Comparison of ENCODE assay signal across 31 cellular contexts in genomic region chr3:25653322-25653721, GRCh38. TPM values are rescaled to one million over a fixed set of nuclear protein-coding genes. Genes with fewer than 3 reads are reported as not detected.
A peak's percentile ranks its signal among the peaks of the same experiment; 100 is the strongest.
DNase-seq lines count a peak whose midpoint lies in the region; ATAC-seq and TF ChIP-seq lines count a peak whose summit lies in the region.
"Had no signal": no experiment of that assay in that cellular context is flagged by ENCODE, and none has a peak within 500 bp of the region (broad histone marks: within the 10 kb centered on the region; RNA-seq: fewer than 3 reads in every experiment).

No MANE protein-coding gene starts in this region.

- H3K27me3 Mint-ChIP-seq in activated naive CD4-positive, alpha-beta T cell treated with anti-CD3 and anti-CD28 coated beads for 36 hours (ENCODE audit: low read depth): no peaks in the 10 kb centered on the region
- H3K27me3 Mint-ChIP-seq in GM23338 (ENCODE audit: insufficient read depth, low read depth, poor library complexity): no peaks in the 10 kb centered on the region
- H3K27me3 Mint-ChIP-seq in effector memory CD8-positive, alpha-beta T cell: no peaks in the 10 kb centered on the region
- H3K27me3 Mint-ChIP-seq: activated CD8-positive, alpha-beta memory T cell treated with anti-CD3 and anti-CD28 coated beads, Interleukin-2, amount 10 ng/mL, durations not matched to agents 7 days and 5 days; stimulated activated naive CD8-positive, alpha-beta T cell treated with anti-CD3 and anti-CD28 coated beads, Interleukin-15, Interleukin-2, amounts not matched to agents 100 ng/mL and 50 ng/mL, for 24 hours had no signal

- H3K4me3 Mint-ChIP-seq in activated naive CD4-positive, alpha-beta T cell treated with anti-CD3 and anti-CD28 coated beads for 36 hours: no peak overlapping the region
- H3K4me3 Mint-ChIP-seq in GM23338: no peak overlapping the region; the same call in 2 of the 3 replicates
- H3K4me3 Mint-ChIP-seq in effector memory CD8-positive, alpha-beta T cell: peak overlapping the region; percentile 25 to 52
- H3K4me3 Mint-ChIP-seq: activated CD8-positive, alpha-beta memory T cell treated with anti-CD3 and anti-CD28 coated beads, Interleukin-2, amount 10 ng/mL, durations not matched to agents 7 days and 5 days; activated T-helper 1 cell treated with anti-CD3 and anti-CD28 coated beads, Interleukin-12 subunit alpha, Interleukin-12 subunit beta, Interleukin-2, Interleukin-4 antibody, amounts not matched to agents 30 ng/mL and 10 ng/mL and 1 ng/mL, durations not matched to agents 14 hours and 24 hours and 36 hours; stimulated activated naive CD8-positive, alpha-beta T cell treated with anti-CD3 and anti-CD28 coated beads, Interleukin-15, Interleukin-2, amounts not matched to agents 100 ng/mL and 50 ng/mL, for 24 hours had no signal

- peaks cover 100% of the 10 kb centered on the region for H3K79me2 ChIP-seq in GM23338 (replicated peaks; ENCODE audit: insufficient read depth)

- peaks cover 18% of the 10 kb centered on the region for H3K36me3 Mint-ChIP-seq in activated naive CD4-positive, alpha-beta T cell treated with anti-CD3 and anti-CD28 coated beads for 36 hours (ENCODE audit: low read depth)
- H3K36me3 Mint-ChIP-seq in GM23338 (ENCODE audit: low read depth): peaks cover 20% of the 10 kb centered on the region
- H3K36me3 Mint-ChIP-seq in effector memory CD8-positive, alpha-beta T cell (ENCODE audit: insufficient read depth): peaks cover 16% of the 10 kb centered on the region

- TF ChIP-seq CTCF in GM23338 (conservative IDR thresholded peaks at IDR 0.05; ENCODE audit: low read depth in 2 of 2): no peak

- H3K36me3 ChIP-seq in GM23338 (ENCODE audit: insufficient read depth): no peaks in the 10 kb centered on the region
- H3K36me3 ChIP-seq in skeletal muscle satellite cell (ENCODE audit: insufficient read depth, low read length): no peaks in the 10 kb centered on the region
- H3K36me3 ChIP-seq: SJCRH30 had no signal

- H3K27ac ChIP-seq in GM23338 (ENCODE audit: low read depth): no peak overlapping the region
- H3K27ac ChIP-seq: A549, hepatocyte, SJCRH30, testis had no signal

- CTCF ChIA-PET in activated naive CD4-positive, alpha-beta T cell treated with anti-CD3 and anti-CD28 coated beads for 36 hours (lab: Charles Lee): interaction anchor here (0.5 kb wide), 1 partner anchor 9 kb away, joined by 3 read pairs; no protein-coding TSS in a partner anchor

- peak overlapping the region; percentile 6 for H3K27ac Mint-ChIP-seq in activated naive CD4-positive, alpha-beta T cell treated with anti-CD3 and anti-CD28 coated beads for 36 hours
- H3K27ac Mint-ChIP-seq in GM23338: peak overlapping the region; percentile 83
- peak overlapping the region; percentile 13 to 29 for H3K27ac Mint-ChIP-seq in effector memory CD8-positive, alpha-beta T cell
- H3K27ac Mint-ChIP-seq: activated CD8-positive, alpha-beta memory T cell treated with anti-CD3 and anti-CD28 coated beads, Interleukin-2, amount 10 ng/mL, durations not matched to agents 7 days and 5 days; activated naive CD4-positive, alpha-beta T cell treated with anti-CD3 and anti-CD28 coated beads, Interleukin-2, amount 50 U/mL, for 72 hours; activated T-helper 1 cell treated with anti-CD3 and anti-CD28 coated beads, Interleukin-12 subunit alpha, Interleukin-12 subunit beta, Interleukin-2, Interleukin-4 antibody, amounts not matched to agents 30 ng/mL and 10 ng/mL and 1 ng/mL, durations not matched to agents 14 hours and 24 hours and 36 hours had no signal

- H3K9ac ChIP-seq in skeletal muscle satellite cell (ENCODE audit: low read depth, low read length): no peak overlapping the region

- no peaks in the 10 kb centered on the region for H3F3A ChIP-seq in GM23338 (replicated peaks; ENCODE audit: low read depth)

- H3K9me2 ChIP-seq in GM23338 (ENCODE audit: insufficient read depth): no peaks in the 10 kb centered on the region

- intact Hi-C loops in activated naive CD4-positive, alpha-beta T cell treated with anti-CD3 and anti-CD28 coated beads for 36 hours (cut with micrococcal nuclease): no loop called here

- peaks cover 22% of the 10 kb centered on the region for H3K9me3 Mint-ChIP-seq in activated naive CD4-positive, alpha-beta T cell treated with anti-CD3 and anti-CD28 coated beads for 36 hours
- peaks cover 15% of the 10 kb centered on the region for H3K9me3 Mint-ChIP-seq in GM23338
- H3K9me3 Mint-ChIP-seq in effector memory CD8-positive, alpha-beta T cell: peaks cover 4 to 7% of the 10 kb centered on the region in 2 donors

- H3K4me2 ChIP-seq in GM23338 (peak overlapping the region; percentile 17; the same call in 1 of the 2 replicates), skeletal muscle satellite cell (ENCODE audit: low read length) (peak overlapping the region; percentile 38)
- H3K4me2 ChIP-seq: A549, hepatocyte had no signal

- peaks cover 67% of the 10 kb centered on the region for H3K4me1 Mint-ChIP-seq in activated naive CD4-positive, alpha-beta T cell treated with anti-CD3 and anti-CD28 coated beads for 36 hours (ENCODE audit: low read depth)
- peaks cover 40% of the 10 kb centered on the region for H3K4me1 Mint-ChIP-seq in GM23338
- peaks cover 43 to 66% of the 10 kb centered on the region in 2 donors for H3K4me1 Mint-ChIP-seq in effector memory CD8-positive, alpha-beta T cell (ENCODE audit: low read depth in 2 of 2)

- H3K27me3 ChIP-seq in GM23338 (ENCODE audit: insufficient read depth) (no peaks in the 10 kb centered on the region), skeletal muscle satellite cell (ENCODE audit: control insufficient read depth, insufficient read depth, low read length) (no peaks in the 10 kb centered on the region)
- H3K27me3 ChIP-seq: hepatocyte, SJCRH30, testis had no signal

- no peak overlapping the region for H3K4me3 ChIP-seq in GM23338
- no peak overlapping the region for H3K4me3 ChIP-seq in skeletal muscle satellite cell (ENCODE audit: low read length)
- H3K4me3 ChIP-seq: A549, hepatocyte, SJCRH30, testis had no signal

- H3K9me3 ChIP-seq in skeletal muscle satellite cell (replicated peaks; ENCODE audit: low read length): no peaks in the 10 kb centered on the region
- H3K9me3 ChIP-seq: A549, testis had no signal

- no peak for DNase-seq in activated naive CD4-positive, alpha-beta T cell treated with anti-CD3 and anti-CD28 coated beads for 36 hours
- no peak for DNase-seq in activated naive CD4-positive, alpha-beta T cell (lab: John Stamatoyannopoulos, UW)
- peak; percentile 3 for DNase-seq in GM23338 (ENCODE audit: low spot score)
- no peak for DNase-seq in effector memory CD8-positive, alpha-beta T cell
- DNase-seq in stimulated activated naive CD8-positive, alpha-beta T cell treated with anti-CD3 and anti-CD28 coated beads, Interleukin-15, Interleukin-2, amounts not matched to agents 100 U/mL and 50 U/mL, for 24 hours: no peak
- DNase-seq: activated CD4-positive, alpha-beta T cell treated with anti-CD3 and anti-CD28 coated beads, Interleukin-2, amount 50 U/mL, for 4 hours; activated CD8-positive, alpha-beta memory T cell treated with anti-CD3 and anti-CD28 coated beads, Interleukin-2, amount 10 ng/mL, durations not matched to agents 7 days and 5 days; anterior cingulate cortex; COR-L47; DMS53; effector CD4-positive, alpha-beta T cell; Kasumi-1; mammary epithelial cell; MV-4-11; NCI-H146; NCI-H345; NCI-H748 treated with DMSO at 0.1 percent for 48 hours; SJCRH30; small intestine; SW 1271; testis had no signal

- H3K4me1 ChIP-seq in GM23338 (ENCODE audit: insufficient read depth): peaks cover 34% of the 10 kb centered on the region
- peaks cover 5% of the 10 kb centered on the region for H3K4me1 ChIP-seq in skeletal muscle satellite cell (ENCODE audit: control insufficient read depth, insufficient read depth, low read length)
- H3K4me1 ChIP-seq: SJCRH30, testis had no signal

- peak; percentile 52; the same call in 2 of the 3 replicates for ATAC-seq in GM23338
- ATAC-seq in effector memory CD8-positive, alpha-beta T cell (replicated peaks): no peak
- ATAC-seq in stimulated activated naive CD8-positive, alpha-beta T cell treated with anti-CD3 and anti-CD28 coated beads, Interleukin-15, Interleukin-2, amounts not matched to agents 100 U/mL and 50 U/mL, for 24 hours: no peak
- ATAC-seq in HG03139 (IDR thresholded peaks at IDR 0.05; ENCODE audit: unreplicated experiment): no peak
- no peak for ATAC-seq in GM21723 (IDR thresholded peaks at IDR 0.05; ENCODE audit: unreplicated experiment)
- ATAC-seq: A549; activated CD8-positive, alpha-beta memory T cell treated with anti-CD3 and anti-CD28 coated beads, Interleukin-2, amount 10 ng/mL, durations not matched to agents 7 days and 5 days; activated naive CD4-positive, alpha-beta T cell treated with anti-CD3 and anti-CD28 coated beads, Interleukin-2, amount 50 U/mL, for 72 hours; HCT116; HepG2 had no signal

- H2AFZ ChIP-seq in GM23338: no peak overlapping the region
- H2AFZ ChIP-seq: hepatocyte had no signal

- H4K20me1 ChIP-seq in GM23338 (replicated peaks; ENCODE audit: insufficient read depth): peaks cover 11% of the 10 kb centered on the region

TF ChIP-seq in GM23338, 12 proteins besides CTCF, POLR2A, EP300 and RAD21 (continues in another document):
- no peak for TF ChIP-seq ZNF331 (CRISPR knock-in tag; IDR thresholded peaks at IDR 0.05; ENCODE audit: low read depth)

RNA-seq across cellular contexts. Expression of gene TOP2B, which starts 11.4 kb away (rescaled TPM):
- total RNA-seq in activated naive CD4-positive, alpha-beta T cell treated with anti-CD3 and anti-CD28 coated beads for 36 hours: 100 to 1,000 TPM; 113 to 114 TPM
- total RNA-seq in GM23338 (2014; rRNA removed; shearing (Covaris generic)): 167 and 179 TPM in 2 replicates
- 91.1 and 92.0 TPM in 2 replicates for polyA plus RNA-seq in GM23338 (2016; fragmentation: Nextera tagmentation; extraction: Ambion mirVana)
- 40.4 and 56.0 TPM in 2 replicates for total RNA-seq in skeletal muscle satellite cell (2012; rRNA removed)

Comparison
In these comparisons a context has a peak if more than half of its experiments do, and no peak if none do; other contexts are left out.
1. H3K27ac Mint-ChIP-seq: peak in every context shown above with its lines; median percentile 83 in GM23338; 21 in effector memory CD8-positive, alpha-beta T cell; 6 in activated naive CD4-positive, alpha-beta T cell treated with anti-CD3 and anti-CD28 coated beads for 36 hours.
2. H3K4me3 Mint-ChIP-seq: peak in effector memory CD8-positive, alpha-beta T cell (2 of 2); none in activated naive CD4-positive, alpha-beta T cell treated with anti-CD3 and anti-CD28 coated beads for 36 hours (single experiment) and GM23338 (single experiment).